ENCODE assay signal across 8 cellular contexts in the genomic region with DNA sequence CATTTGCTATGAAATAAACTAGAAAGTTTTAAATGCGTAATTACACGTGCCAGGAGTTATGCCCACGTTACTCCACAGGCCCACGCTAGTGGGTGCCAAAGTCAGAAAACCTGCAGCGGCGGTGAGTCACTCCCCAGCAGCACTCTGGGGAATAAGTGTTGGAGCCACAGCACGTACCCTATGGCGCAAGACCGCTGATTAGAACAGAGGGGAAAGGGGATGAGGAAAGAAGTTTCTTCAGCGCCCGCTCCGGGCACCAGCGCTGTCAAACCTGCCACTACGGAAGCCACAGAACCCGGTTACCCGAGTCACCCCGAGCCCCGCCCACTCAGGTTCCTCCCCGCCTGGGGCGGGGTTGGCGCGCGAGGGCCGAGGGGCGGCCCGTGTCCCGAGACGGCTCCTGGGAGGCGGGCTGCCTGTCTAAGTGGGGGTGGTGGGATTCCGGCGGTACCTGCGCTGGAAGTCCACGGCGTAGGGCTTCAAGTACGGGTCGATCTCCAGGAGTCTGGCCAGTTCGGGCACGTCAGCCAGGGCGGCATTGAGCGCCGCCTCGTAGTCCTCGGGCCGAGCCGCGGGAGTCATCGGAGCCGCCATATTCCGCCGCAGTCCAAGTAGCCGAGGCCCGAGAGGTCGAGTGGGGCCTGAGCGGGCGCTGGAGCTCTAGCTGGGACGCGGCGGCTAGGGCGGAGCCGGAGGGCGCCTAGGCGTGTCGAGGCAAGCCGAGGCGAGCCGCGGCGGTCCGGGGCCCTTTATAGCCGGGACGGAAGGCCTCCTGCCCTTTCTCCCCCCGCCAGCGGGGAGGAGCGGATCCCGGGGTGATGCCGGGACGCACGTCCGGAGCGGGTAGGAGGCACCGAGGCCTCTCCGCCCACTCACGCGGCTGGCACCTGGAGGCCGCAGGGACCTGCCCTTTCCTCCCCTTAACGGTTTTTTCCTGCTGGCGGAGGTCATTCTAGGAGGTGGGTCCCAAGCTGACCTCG. TPM values are rescaled to one million over a fixed set of nuclear protein-coding genes. Genes with fewer than 3 reads are reported as not detected.
DNase-seq lines count a peak whose midpoint lies in the region; ATAC-seq and TF ChIP-seq lines count a peak whose summit lies in the region.

GBE1 (minus strand) TSS at position 722 of the 980 bp plus-strand sequence; CDS start at position 594, 128 bp downstream.

- peaks cover 27% of the 10 kb centered on the region for H3K9me3 ChIP-seq in BLaER1

- H3K27me3 Mint-ChIP-seq in activated CD4-positive, alpha-beta T cell treated with anti-CD3 and anti-CD28 coated beads, Interleukin-2, amount 10 ng/mL, durations not matched to agents 24 days and 14 days = no peaks in the 10 kb centered on the region

- H3K4me1 Mint-ChIP-seq in activated CD4-positive, alpha-beta T cell treated with anti-CD3 and anti-CD28 coated beads, Interleukin-2, amount 10 ng/mL, durations not matched to agents 24 days and 14 days = peaks cover 32% of the 10 kb centered on the region

- peak within 1 kb of the TSS; percentile 94 for H3K4me3 Mint-ChIP-seq in activated CD4-positive, alpha-beta T cell treated with anti-CD3 and anti-CD28 coated beads, Interleukin-2, amount 10 ng/mL, durations not matched to agents 24 days and 14 days

- DNase-seq in NCI-H526 (lab: John Stamatoyannopoulos, UW) (peak; percentile 72 to 88), coronary artery (ENCODE audit: low spot score) (peak; percentile 98), left kidney (ENCODE audit: low read depth, low spot score) (peak; percentile 97)
- DNase-seq in activated CD4-positive, alpha-beta T cell treated with anti-CD3 and anti-CD28 coated beads, Interleukin-2, amount 10 ng/mL, durations not matched to agents 24 days and 14 days = peak; percentile 98
- peak; percentile 87 to 88 for DNase-seq in stimulated activated CD4-positive, alpha-beta T cell treated with anti-CD3 and anti-CD28 coated beads, Interleukin-2, amount 100 ng/mL, for 24 hours

- H4K20me1 ChIP-seq in BLaER1 = no peaks in the 10 kb centered on the region

- H3K36me3 Mint-ChIP-seq in activated CD4-positive, alpha-beta T cell treated with anti-CD3 and anti-CD28 coated beads, Interleukin-2, amount 10 ng/mL, durations not matched to agents 24 days and 14 days (ENCODE audit: low read depth) = peaks cover 40% of the 10 kb centered on the region

- peak; percentile 94 for ATAC-seq in HG03439 (IDR thresholded peaks at IDR 0.05; ENCODE audit: unreplicated experiment)

- H3K36me3 ChIP-seq in BLaER1 = peaks cover 29% of the 10 kb centered on the region

- peak within 1 kb of the TSS; percentile 72 for H3K4me3 ChIP-seq in BLaER1
- peak within 1 kb of the TSS; percentile 82 for H3K4me3 ChIP-seq in coronary artery

- peak within 1 kb of the TSS; percentile 97 for H3K9ac ChIP-seq in BLaER1

- H3K9me3 Mint-ChIP-seq in activated CD4-positive, alpha-beta T cell treated with anti-CD3 and anti-CD28 coated beads, Interleukin-2, amount 10 ng/mL, durations not matched to agents 24 days and 14 days = peaks cover 13% of the 10 kb centered on the region

- H3K4me1 ChIP-seq in BLaER1 = peaks cover 74% of the 10 kb centered on the region

- intact Hi-C loops in activated CD4-positive, alpha-beta T cell treated with anti-CD3 and anti-CD28 coated beads, Interleukin-2, amount 10 ng/mL, durations not matched to agents 24 days and 14 days (cut with micrococcal nuclease) = no loop called here

- TF ChIP-seq CTCF in coronary artery (IDR thresholded peaks at IDR 0.05) = no peak

- H3K27me3 ChIP-seq in BLaER1 = no peaks in the 10 kb centered on the region

- TF ChIP-seq POLR2A in GM19193 (IDR thresholded peaks at IDR 0.05; ENCODE audit: extremely low read depth, insufficient read depth, insufficient read length) = peak; percentile 97

- peak within 1 kb of the TSS; percentile 97 for H3K27ac Mint-ChIP-seq in activated CD4-positive, alpha-beta T cell treated with anti-CD3 and anti-CD28 coated beads, Interleukin-2, amount 10 ng/mL, durations not matched to agents 24 days and 14 days

- H3K4me2 ChIP-seq in BLaER1 = peak within 1 kb of the TSS; percentile 78

- H3K27ac ChIP-seq in BLaER1 (peak within 1 kb of the TSS; percentile 98), coronary artery (peak within 1 kb of the TSS; percentile 95 to 97)

RNA-seq across cellular contexts. Expression of gene GBE1, which starts in this region (rescaled TPM):
- total RNA-seq in activated CD4-positive, alpha-beta T cell treated with anti-CD3 and anti-CD28 coated beads, Interleukin-2, amount 10 ng/mL, durations not matched to agents 24 days and 14 days = 39.1 and 40.8 TPM in 2 replicates

Comparison
In these comparisons a context has a peak if more than half of its experiments do, and no peak if none do; other contexts are left out.
1. Peak in every context shown above with its lines: DNase-seq, ATAC-seq, H3K4me3 ChIP-seq and H3K27ac ChIP-seq.